Comparison of ENCODE assay signal across 16 cellular contexts in genomic region chr2:240123821-240124650, GRCh38. TPM values are rescaled to one million over a fixed set of nuclear protein-coding genes. Genes with fewer than 3 reads are reported as not detected.
"Had no signal": no experiment of that assay in that cellular context is flagged by ENCODE, and none has a peak within 500 bp of the region (broad histone marks: within the 10 kb centered on the region; RNA-seq: fewer than 3 reads in every experiment).

No MANE protein-coding gene starts in this region.

- DNase-seq: activated CD4-positive, alpha-beta T cell treated with anti-CD3 and anti-CD28 coated beads, Interleukin-2, amount 50 U/mL, for 1 hour; activated naive CD4-positive, alpha-beta T cell treated with anti-CD3 and anti-CD28 coated beads for 36 hours; central memory CD4-positive, alpha-beta T cell; cortex of kidney; effector memory CD8-positive, alpha-beta T cell; nephron progenitor cell; thyroid gland had no signal

- H3K4me1 Mint-ChIP-seq: nephron progenitor cell had no signal

- H3K4me3 ChIP-seq: adrenal gland, gastroesophageal sphincter, hepatocyte, skin epidermis, thyroid gland, vagina had no signal

- ATAC-seq: effector memory CD8-positive, alpha-beta T cell; gastroesophageal sphincter had no signal

- H3K9me3 Mint-ChIP-seq: activated naive CD4-positive, alpha-beta T cell treated with anti-CD3 and anti-CD28 coated beads for 36 hours; activated T-helper 1 cell treated with anti-CD3 and anti-CD28 coated beads, Interleukin-12 subunit alpha, Interleukin-12 subunit beta, Interleukin-2, Interleukin-4 antibody, amounts not matched to agents 30 ng/mL and 10 ng/mL and 1 ng/mL, durations not matched to agents 14 hours and 24 hours and 36 hours; effector memory CD8-positive, alpha-beta T cell; nephron progenitor cell had no signal

- H3K9me3 ChIP-seq: adrenal gland, gastroesophageal sphincter, thyroid gland, vagina had no signal

- H3K27me3 Mint-ChIP-seq: effector memory CD8-positive, alpha-beta T cell had no signal

- H3K4me1 ChIP-seq: adrenal gland, gastroesophageal sphincter, thyroid gland, vagina had no signal

- H3K27me3 ChIP-seq: adrenal gland, gastroesophageal sphincter, hepatocyte, thyroid gland, vagina had no signal

- H3K27ac Mint-ChIP-seq: activated naive CD4-positive, alpha-beta T cell treated with anti-CD3 and anti-CD28 coated beads for 36 hours; activated T-helper 1 cell treated with anti-CD3 and anti-CD28 coated beads, Interleukin-12 subunit alpha, Interleukin-12 subunit beta, Interleukin-2, Interleukin-4 antibody, amounts not matched to agents 30 ng/mL and 10 ng/mL and 1 ng/mL, durations not matched to agents 14 hours and 24 hours and 36 hours; effector memory CD8-positive, alpha-beta T cell; nephron progenitor cell had no signal

- H3K27ac ChIP-seq: adrenal gland, gastroesophageal sphincter, hepatocyte, skin epidermis, thyroid gland, vagina had no signal

- H3K4me3 Mint-ChIP-seq: activated naive CD4-positive, alpha-beta T cell treated with anti-CD3 and anti-CD28 coated beads for 36 hours; activated T-helper 1 cell treated with anti-CD3 and anti-CD28 coated beads, Interleukin-12 subunit alpha, Interleukin-12 subunit beta, Interleukin-2, Interleukin-4 antibody, amounts not matched to agents 30 ng/mL and 10 ng/mL and 1 ng/mL, durations not matched to agents 14 hours and 24 hours and 36 hours; effector memory CD8-positive, alpha-beta T cell; nephron progenitor cell had no signal

RNA-seq across cellular contexts. Expression of gene OTOS, which starts 16.4 kb away (rescaled TPM):
- total RNA-seq: activated naive CD4-positive, alpha-beta T cell treated with anti-CD3 and anti-CD28 coated beads for 36 hours; activated T-helper 1 cell treated with anti-CD3 and anti-CD28 coated beads, Interleukin-12 subunit alpha, Interleukin-12 subunit beta, Interleukin-2, Interleukin-4 antibody, amounts not matched to agents 30 ng/mL and 10 ng/mL and 1 ng/mL, durations not matched to agents 14 hours and 24 hours and 36 hours; adrenal gland; epithelial cell of proximal tubule; gastroesophageal sphincter; omental fat pad; T-helper 2 cell treated with Interferon-gamma antibody and Interleukin-4, amounts not matched to agents 100 ng/mL and 5 ng/mL, for 36 hours; vagina had no signal
- polyA plus RNA-seq: adrenal gland, hepatocyte had no signal
